Comparison of ENCODE assay signal across 8 cellular contexts in the genomic region with DNA sequence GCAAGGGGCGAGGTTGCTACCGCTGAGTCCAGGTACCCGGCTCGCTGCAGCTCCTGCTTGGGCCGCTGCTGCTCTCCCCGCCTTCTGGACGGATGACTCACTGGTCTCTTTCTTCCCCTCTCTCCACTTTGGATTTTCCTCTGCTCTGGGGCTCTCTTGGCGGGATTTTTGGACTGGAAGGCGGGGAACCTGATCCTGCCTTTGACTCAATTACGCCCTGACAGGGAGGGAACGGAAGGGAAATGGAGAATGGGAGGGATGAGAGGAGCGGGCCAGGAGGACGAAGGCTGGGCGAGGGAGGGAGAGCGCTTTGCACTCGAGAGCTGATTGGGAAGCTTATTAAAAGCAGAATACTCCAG. TPM values are rescaled to one million over a fixed set of nuclear protein-coding genes. Genes with fewer than 3 reads are reported as not detected.
DNase-seq lines count a peak whose midpoint lies in the region; ATAC-seq and TF ChIP-seq lines count a peak whose summit lies in the region.

A gene with protein sequence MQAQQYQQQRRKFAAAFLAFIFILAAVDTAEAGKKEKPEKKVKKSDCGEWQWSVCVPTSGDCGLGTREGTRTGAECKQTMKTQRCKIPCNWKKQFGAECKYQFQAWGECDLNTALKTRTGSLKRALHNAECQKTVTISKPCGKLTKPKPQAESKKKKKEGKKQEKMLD (minus strand): TSS at position 251 of the 359 bp plus-strand sequence. CDS start 88,760 bp downstream, outside the sequence.

- H3K9me3 ChIP-seq in Panc1 (ENCODE audit: control insufficient read depth, insufficient read depth, low read depth, low read length) = no peaks in the 10 kb centered on the region

- peaks cover 3% of the 10 kb centered on the region for H3K9me3 Mint-ChIP-seq in neural crest cell
- no peaks in the 10 kb centered on the region for H3K9me3 Mint-ChIP-seq in activated CD4-positive, alpha-beta T cell treated with anti-CD3 and anti-CD28 coated beads, Interleukin-2, amount 10 ng/mL, durations not matched to agents 7 days and 5 days

- H3K4me1 Mint-ChIP-seq in neural crest cell = peaks cover 54% of the 10 kb centered on the region
- H3K4me1 Mint-ChIP-seq in activated CD4-positive, alpha-beta T cell treated with anti-CD3 and anti-CD28 coated beads, Interleukin-2, amount 10 ng/mL, durations not matched to agents 7 days and 5 days = no peaks in the 10 kb centered on the region

- ATAC-seq in Panc1 = peak; percentile 80
- no peak for ATAC-seq in GM19463 (IDR thresholded peaks at IDR 0.05; ENCODE audit: unreplicated experiment)

- intact Hi-C loops in Panc1 (cut with micrococcal nuclease; ENCODE audit: unreplicated experiment) = no loop called here

- in situ Hi-C loops in Panc1 (cut with HindIII; ENCODE audit: low pct_unique_long_range_greater_than_20kb, low sequenced_read_pairs) = no loop called here

- H3K27me3 Mint-ChIP-seq in neural crest cell (ENCODE audit: low read depth) = no peaks in the 10 kb centered on the region
- peaks cover 12% of the 10 kb centered on the region for H3K27me3 Mint-ChIP-seq in activated CD4-positive, alpha-beta T cell treated with anti-CD3 and anti-CD28 coated beads, Interleukin-2, amount 10 ng/mL, durations not matched to agents 7 days and 5 days

- BruUV-seq in Panc1 (replicated peaks; lab: Mats Ljungman, UMichigan) = no TSS peak

- CTCF ChIA-PET in Panc1 (lab: Charles Lee) = no interaction called here
- CTCF ChIA-PET in activated CD4-positive, alpha-beta T cell treated with anti-CD3 and anti-CD28 coated beads, Interleukin-2, amount 10 ng/mL, durations not matched to agents 7 days and 5 days (lab: Charles Lee) = no interaction called here

- peak within 1 kb of the TSS; percentile 94 for H3K4me3 Mint-ChIP-seq in neural crest cell
- no peak within 1 kb of the TSS for H3K4me3 Mint-ChIP-seq in activated CD4-positive, alpha-beta T cell treated with anti-CD3 and anti-CD28 coated beads, Interleukin-2, amount 10 ng/mL, durations not matched to agents 7 days and 5 days

- POLR2A ChIA-PET in Panc1 (lab: Charles Lee) = no interaction called here
- POLR2A ChIA-PET in activated CD4-positive, alpha-beta T cell treated with anti-CD3 and anti-CD28 coated beads, Interleukin-2, amount 10 ng/mL, durations not matched to agents 7 days and 5 days (lab: Charles Lee) = no interaction called here

- TF ChIP-seq CTCF in Panc1 (IDR thresholded peaks at IDR 0.05) (no peak), fibroblast of the aortic adventitia (IDR thresholded peaks at IDR 0.05; ENCODE audit: insufficient read depth, low read length) (no peak), neural crest cell (conservative IDR thresholded peaks at IDR 0.05) (no peak)

- H3K4me1 ChIP-seq in Panc1 (ENCODE audit: control insufficient read depth, insufficient read depth, low read length) = no peaks in the 10 kb centered on the region

- DNase-seq in Daoy (ENCODE audit: low read depth) (peak; percentile 74), Panc1 (ENCODE audit: low read depth, low spot score) (no peak), fibroblast of the aortic adventitia (ENCODE audit: low read depth) (peak; percentile 58), neural crest cell (ENCODE audit: low read depth, low spot score) (peak; percentile 43), NCI-H226 (no peak)
- no peak for DNase-seq in activated CD4-positive, alpha-beta T cell treated with anti-CD3 and anti-CD28 coated beads for 48 hours
- no peak for DNase-seq in activated CD4-positive, alpha-beta T cell treated with anti-CD3 and anti-CD28 coated beads, Interleukin-2, amount 10 ng/mL, durations not matched to agents 7 days and 5 days

- H3K27ac Mint-ChIP-seq in neural crest cell (ENCODE audit: unreplicated experiment) = peak within 1 kb of the TSS; percentile 98
- no peak within 1 kb of the TSS for H3K27ac Mint-ChIP-seq in activated CD4-positive, alpha-beta T cell treated with anti-CD3 and anti-CD28 coated beads, Interleukin-2, amount 10 ng/mL, durations not matched to agents 7 days and 5 days

- H3K27ac ChIP-seq in Panc1 (ENCODE audit: low read length) = no peak within 1 kb of the TSS

- H3K27me3 ChIP-seq in Panc1 (ENCODE audit: control insufficient read depth, insufficient read depth, low read length) = peaks cover 3% of the 10 kb centered on the region; the same call in 1 of the 2 replicates

- H3K4me3 ChIP-seq in Panc1 (ENCODE audit: low read depth in 2 of 2, low read length in 2 of 2) (peak within 1 kb of the TSS; percentile 30 to 43), fibroblast of the aortic adventitia (ENCODE audit: low read depth, low read length) (peak within 1 kb of the TSS; percentile 68)

- peaks cover 24% of the 10 kb centered on the region for H3K36me3 Mint-ChIP-seq in neural crest cell (ENCODE audit: low read depth)
- no peaks in the 10 kb centered on the region for H3K36me3 Mint-ChIP-seq in activated CD4-positive, alpha-beta T cell treated with anti-CD3 and anti-CD28 coated beads, Interleukin-2, amount 10 ng/mL, durations not matched to agents 7 days and 5 days (ENCODE audit: low read depth)

- H3K36me3 ChIP-seq in Panc1 (ENCODE audit: control insufficient read depth, insufficient read depth, low read length) = no peaks in the 10 kb centered on the region

RNA-seq across cellular contexts. Expression of the gene that starts here (rescaled TPM):
- total RNA-seq in Daoy (2014; rRNA removed; shearing (Covaris generic)) = 16.4 and 19.5 TPM in 2 replicates
- total RNA-seq in Panc1 (2021; ENCODE audit: unreplicated experiment) (0.13 TPM), fibroblast of the aortic adventitia (ENCODE audit: low replicate concordance) (12.8 and 28.7 TPM in 2 replicates), neural crest cell (228 and 240 TPM in 2 replicates)
- 0.18 TPM for polyA plus RNA-seq in Panc1 (2012; ENCODE audit: insufficient read length)
- not detected for total RNA-seq in activated CD4-positive, alpha-beta T cell treated with anti-CD3 and anti-CD28 coated beads, Interleukin-2, amount 10 ng/mL, durations not matched to agents 7 days and 5 days

Comparison
In these comparisons a context has a peak if more than half of its experiments do, and no peak if none do; other contexts are left out.
1. RNA of the gene that starts here (total RNA-seq): 228 to 240 TPM in neural crest cell, 12.8 to 28.7 TPM in fibroblast of the aortic adventitia and 16.4 to 19.5 TPM in Daoy; 0.13 TPM in Panc1 (single experiment) and not detected in activated CD4-positive, alpha-beta T cell treated with anti-CD3 and anti-CD28 coated beads, Interleukin-2, amount 10 ng/mL, durations not matched to agents 7 days and 5 days; every median in the first group is over 10 times any median in the second.
2. Peak in ATAC-seq and H3K4me3 ChIP-seq in Panc1; RNA of the gene not detected or under 1 TPM.
3. DNase-seq: peak in Daoy (single experiment), fibroblast of the aortic adventitia (single experiment) and neural crest cell (single experiment); none in Panc1 (single experiment), NCI-H226 (single experiment), activated CD4-positive, alpha-beta T cell treated with anti-CD3 and anti-CD28 coated beads for 48 hours (single experiment) and activated CD4-positive, alpha-beta T cell treated with anti-CD3 and anti-CD28 coated beads, Interleukin-2, amount 10 ng/mL, durations not matched to agents 7 days and 5 days (single experiment).